8 cellular contexts compared by ENCODE assay signal in genomic region chr7:21428642-21428941, GRCh38. TPM values are rescaled to one million over a fixed set of nuclear protein-coding genes. Genes with fewer than 3 reads are reported as not detected.
DNase-seq lines count a peak whose midpoint lies in the region; ATAC-seq and TF ChIP-seq lines count a peak whose summit lies in the region.

No MANE protein-coding gene starts in this region.

- TF ChIP-seq CTCF in CD14-positive monocyte (IDR thresholded peaks at IDR 0.05) (no peak), OCI-LY3 (IDR thresholded peaks at IDR 0.05; ENCODE audit: low read depth, low read length) (no peak), endodermal cell (conservative IDR thresholded peaks at IDR 0.05) (no peak)

- peaks cover 13% of the 10 kb centered on the region for H3K79me2 ChIP-seq in OCI-LY3 (ENCODE audit: low read length)

- H4K91ac ChIP-seq in neuronal stem cell (ENCODE audit: low read depth, low read length, poor library complexity): no peak overlapping the region

- H3K79me1 ChIP-seq in neuronal stem cell (ENCODE audit: low read depth, low read length): peaks cover 2% of the 10 kb centered on the region

- H3K27me3 Mint-ChIP-seq in CD14-positive monocyte (ENCODE audit: low read depth in 3 of 3): peaks cover 0 to 2% (median 0%) of the 10 kb centered on the region in 3 donors
- no peaks in the 10 kb centered on the region for H3K27me3 Mint-ChIP-seq in endodermal cell (ENCODE audit: insufficient read depth)

- H3K36me3 ChIP-seq in OCI-LY3 (replicated peaks; ENCODE audit: low read depth, low read length) (peaks cover 17% of the 10 kb centered on the region), endodermal cell (ENCODE audit: control insufficient read depth, insufficient read depth, low read length) (no peaks in the 10 kb centered on the region), neuronal stem cell (replicated peaks in 1 of 2; ENCODE audit: control insufficient read depth in 2 of 2, insufficient read depth in 2 of 2, low read length in 2 of 2) (peaks cover 13 to 18% of the 10 kb centered on the region in 2 donors)

- no peak overlapping the region for H4K8ac ChIP-seq in neuronal stem cell (ENCODE audit: low read depth, low read length)

- H2BK120ac ChIP-seq in neuronal stem cell (ENCODE audit: low read depth, low read length): no peak overlapping the region

- H3K9ac ChIP-seq in OCI-LY3 (ENCODE audit: low read length) (peak overlapping the region; percentile 79), endodermal cell (ENCODE audit: extremely low read depth, low read length, poor library complexity, severe bottlenecking) (peak overlapping the region; percentile 61), neuronal stem cell (ENCODE audit: low read depth, low read length, poor library complexity) (peak overlapping the region; percentile 50)

- no peak overlapping the region for H2BK15ac ChIP-seq in neuronal stem cell (ENCODE audit: low read length)

- H3K14ac ChIP-seq in neuronal stem cell (ENCODE audit: low read length): no peak overlapping the region

- peak overlapping the region; percentile 80 for H3K4me3 ChIP-seq in OCI-LY3 (ENCODE audit: low read length)
- peak overlapping the region; percentile 93 for H3K4me3 ChIP-seq in endodermal cell (ENCODE audit: low read length)
- H3K4me3 ChIP-seq in neuronal stem cell (ENCODE audit: low read length in 2 of 2): peak overlapping the region; percentile 84 to 86

- peak overlapping the region; percentile 11 for H2BK5ac ChIP-seq in neuronal stem cell (ENCODE audit: low read length)

- peak overlapping the region; percentile 49 for H3K18ac ChIP-seq in neuronal stem cell (ENCODE audit: low read length)

- ATAC-seq in GM18907 (IDR thresholded peaks at IDR 0.05; ENCODE audit: unreplicated experiment): no peak
- ATAC-seq in HG02759 (IDR thresholded peaks at IDR 0.05; ENCODE audit: unreplicated experiment): no peak

- no peak overlapping the region for H3K4ac ChIP-seq in neuronal stem cell (ENCODE audit: low read length)

- H3K4me1 ChIP-seq in OCI-LY3 (ENCODE audit: low read length): peaks cover 17% of the 10 kb centered on the region
- H3K4me1 ChIP-seq in endodermal cell (ENCODE audit: control insufficient read depth, insufficient read depth, low read length): peaks cover 5% of the 10 kb centered on the region
- peaks cover 12 to 23% of the 10 kb centered on the region in 2 donors for H3K4me1 ChIP-seq in neuronal stem cell (ENCODE audit: control insufficient read depth in 2 of 2, insufficient read depth in 1 of 2, low read depth in 1 of 2, low read length in 2 of 2)

- H3K9me3 Mint-ChIP-seq in CD14-positive monocyte: no peaks in the 10 kb centered on the region
- H3K9me3 Mint-ChIP-seq in endodermal cell: no peaks in the 10 kb centered on the region

- no peaks in the 10 kb centered on the region for H3K27me3 ChIP-seq in OCI-LY3 (ENCODE audit: low read depth, low read length)
- no peaks in the 10 kb centered on the region for H3K27me3 ChIP-seq in endodermal cell (ENCODE audit: control insufficient read depth, insufficient read depth, low read length, poor library complexity, severe bottlenecking)
- H3K27me3 ChIP-seq in neuronal stem cell (ENCODE audit: control insufficient read depth in 3 of 3, insufficient read depth in 3 of 3, low read depth in 1 of 3, low read length in 3 of 3): no peaks in the 10 kb centered on the region

- H3K9me3 ChIP-seq in OCI-LY3 (ENCODE audit: insufficient read depth, low read length) (no peaks in the 10 kb centered on the region), endodermal cell (ENCODE audit: control insufficient read depth, low read length) (no peaks in the 10 kb centered on the region), neuronal stem cell (replicated peaks in 1 of 2; ENCODE audit: control insufficient read depth in 2 of 2, insufficient read depth in 1 of 2, low read depth in 1 of 2, low read length in 2 of 2) (no peaks in the 10 kb centered on the region)

- WGBS in endodermal cell (ENCODE audit: insufficient coverage in 1 of 2, insufficient read length in 1 of 2), 2 experiments: 0% methylated on average over 5 of the region's 6 CpGs; no CpG with 5 or more reads in 1 of the 2 experiments
- no CpG with 5 or more reads among the region's 6 CpGs for WGBS in neuronal stem cell (ENCODE audit: extremely low coverage in 2 of 2, insufficient read length in 2 of 2, insufficient replicate concordance in 1 of 2), 2 donors

- no peak overlapping the region for H2BK12ac ChIP-seq in neuronal stem cell (ENCODE audit: low read length)

- H2AK5ac ChIP-seq in neuronal stem cell (ENCODE audit: low read depth, low read length): no peak overlapping the region

- H3K36me3 Mint-ChIP-seq in CD14-positive monocyte: peaks cover 8 to 11% of the 10 kb centered on the region in 2 donors
- peaks cover 6% of the 10 kb centered on the region for H3K36me3 Mint-ChIP-seq in endodermal cell (ENCODE audit: low read depth)

- peak overlapping the region; percentile 71 for H3K27ac ChIP-seq in OCI-LY3 (ENCODE audit: low read length)
- peak overlapping the region; percentile 98 for H3K27ac ChIP-seq in endodermal cell (ENCODE audit: low read depth, low read length)
- peak overlapping the region; percentile 87 for H3K27ac ChIP-seq in neuronal stem cell (replicated peaks; ENCODE audit: low read length)

- H3K4me3 Mint-ChIP-seq in CD14-positive monocyte (peak overlapping the region; percentile 98 to 99), endodermal cell (peak overlapping the region; percentile 99)

- DNase-seq in CD14-positive monocyte (ENCODE audit: low spot score): no peak
- DNase-seq in endodermal cell: no peak
- no peak for DNase-seq in neuronal stem cell (ENCODE audit: low spot score)
- no peak for DNase-seq in NCI-H1417 (lab: John Stamatoyannopoulos, UW)
- no peak for DNase-seq in NOMO-1 treated with dmso at 0.1 percent for 144 hours (lab: John Stamatoyannopoulos, UW; ENCODE audit: unreplicated experiment)

- no peaks in the 10 kb centered on the region for H4K20me1 ChIP-seq in OCI-LY3 (ENCODE audit: insufficient read depth, low read length)

- H2AFZ ChIP-seq in OCI-LY3 (ENCODE audit: low read depth, low read length) (no peak overlapping the region; the same call in 1 of the 2 replicates), neuronal stem cell (ENCODE audit: low read length) (peak overlapping the region; percentile 99)

- H3K27ac Mint-ChIP-seq in CD14-positive monocyte: peak overlapping the region; percentile 87 to 98 (median 95)
- peak overlapping the region; percentile 98 for H3K27ac Mint-ChIP-seq in endodermal cell

- no peak overlapping the region for H3K23ac ChIP-seq in neuronal stem cell (ENCODE audit: low read depth, low read length, poor library complexity)

- H3K4me2 ChIP-seq in OCI-LY3 (ENCODE audit: low read length): peak overlapping the region; percentile 83
- H3K4me2 ChIP-seq in neuronal stem cell (ENCODE audit: insufficient read depth, low read length, poor library complexity, severe bottlenecking): peak overlapping the region; percentile 43

- peaks cover 47% of the 10 kb centered on the region for H3K4me1 Mint-ChIP-seq in CD14-positive monocyte
- H3K4me1 Mint-ChIP-seq in endodermal cell: peaks cover 34% of the 10 kb centered on the region

- intact Hi-C loops in CD14-positive monocyte (cut with micrococcal nuclease): loop anchor here (5.0 kb wide), 1 partner anchor 71 kb away; no protein-coding TSS in a partner anchor

RNA-seq across cellular contexts. Expression of gene SP4, which starts 0.7 kb away (rescaled TPM):
- 1 to 10 TPM; 1.3 to 1.8 TPM for polyA plus RNA-seq in CD14-positive monocyte
- total RNA-seq in endodermal cell: 10 to 100 TPM; 12.7 to 16.8 TPM
- 13.4 TPM for polyA plus RNA-seq in endodermal cell (2013, experiment 1 of 2)
- 13.2 TPM for polyA plus RNA-seq in endodermal cell (2013, experiment 2 of 2)
- 15.2 TPM for polyA plus RNA-seq in neuronal stem cell (2013, experiment 1 of 2)
- polyA plus RNA-seq in neuronal stem cell (2013, experiment 2 of 2): 16.3 TPM
